Comparison of ENCODE assay signal across 10 cellular contexts in the genomic region with DNA sequence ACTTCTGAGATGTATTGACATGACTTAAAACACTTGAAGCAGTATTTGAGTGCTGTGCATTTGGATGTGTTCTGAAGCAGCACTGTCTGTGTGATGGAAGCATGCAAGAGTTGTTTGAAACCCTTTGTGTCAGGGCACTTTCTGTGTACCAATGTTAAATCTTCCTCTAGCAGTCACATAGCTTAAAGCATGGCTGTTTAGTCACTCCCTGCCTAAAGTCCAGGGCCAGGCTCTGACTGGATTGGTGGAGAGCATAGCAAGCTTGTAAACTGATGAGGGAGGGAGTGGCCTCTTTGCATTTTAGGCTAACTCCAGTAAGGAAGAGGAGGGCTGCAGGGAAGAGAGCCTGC.
DNase-seq lines count a peak whose midpoint lies in the region; ATAC-seq, FAIRE-seq and TF ChIP-seq lines count a peak whose summit lies in the region.
"Had no signal": no experiment of that assay in that cellular context is flagged by ENCODE, and none has a peak within 500 bp of the region (broad histone marks: within the 10 kb centered on the region; RNA-seq: fewer than 3 reads in every experiment).

No MANE protein-coding gene starts in this region.

- no peak overlapping the region for H3K4me3 Mint-ChIP-seq in chondrocyte (ENCODE audit: unreplicated experiment)
- H3K4me3 Mint-ChIP-seq: stimulated activated naive B cell treated with anti-CD40 and anti-IgM and Interleukin-4, amounts not matched to agents 10 μg/mL and 1 μg/mL and 100 μg/mL, for 72 hours had no signal

- no peaks in the 10 kb centered on the region for H3K9me3 ChIP-seq in lung (ENCODE audit: control insufficient read depth in 2 of 2, insufficient read depth in 1 of 2, low read length in 1 of 2)
- H3K9me3 ChIP-seq in tibial nerve: no peaks in the 10 kb centered on the region

- no peaks in the 10 kb centered on the region for H3K9me3 Mint-ChIP-seq in chondrocyte (ENCODE audit: low read depth)

- no peaks in the 10 kb centered on the region for H3K27me3 Mint-ChIP-seq in chondrocyte (ENCODE audit: low read depth)
- H3K27me3 Mint-ChIP-seq: stimulated activated naive B cell treated with anti-CD40 and anti-IgM and Interleukin-4, amounts not matched to agents 10 μg/mL and 1 μg/mL and 100 μg/mL, for 72 hours had no signal

- H3K27ac Mint-ChIP-seq in chondrocyte (ENCODE audit: unreplicated experiment): peak overlapping the region; percentile 81
- H3K27ac Mint-ChIP-seq: stimulated activated naive B cell treated with anti-CD40 and anti-IgM and Interleukin-4, amounts not matched to agents 10 μg/mL and 1 μg/mL and 100 μg/mL, for 72 hours had no signal

- H3K4me1 ChIP-seq in lung (ENCODE audit: control insufficient read depth in 2 of 2, insufficient read depth in 2 of 2, low read length in 2 of 2) (peaks cover 5 to 17% of the 10 kb centered on the region in 2 donors), tibial nerve (peaks cover 0 to 29% (median 19%) of the 10 kb centered on the region in 4 donors)

- no peak for FAIRE-seq in GM19239 (lab: Jason Lieb, UNC)

- H3K27ac ChIP-seq in lung (ENCODE audit: low read depth in 1 of 2, low read length in 1 of 2) (peak overlapping the region in 1 of 2 donors; percentile 65), tibial nerve (peak overlapping the region in 2 of 4 donors; percentile 23 to 38)

- in situ Hi-C loops in ACHN (cut with HindIII; ENCODE audit: low pct_ligation_motif_present, low pct_unique_long_range_greater_than_20kb, low sequenced_read_pairs): no loop called here

- H3K36me3 ChIP-seq in lung (ENCODE audit: control insufficient read depth in 2 of 2, insufficient read depth in 2 of 2, low read length in 2 of 2) (no peaks in the 10 kb centered on the region), tibial nerve (no peaks in the 10 kb centered on the region)

- no peak overlapping the region for H3K4me3 ChIP-seq in lung
- no peak overlapping the region for H3K4me3 ChIP-seq in tibial nerve

- TF ChIP-seq CTCF in chondrocyte (IDR thresholded peaks at IDR 0.05) (no peak), lung (IDR thresholded peaks at IDR 0.05; ENCODE audit: control extremely low read depth, extremely low read depth) (no peak), tibial nerve (IDR thresholded peaks at IDR 0.05) (no peak)

- peak; percentile 76 for DNase-seq in ACHN
- peak; percentile 35 to 43 for DNase-seq in Kasumi-1 (lab: John Stamatoyannopoulos, UW)
- DNase-seq in chondrocyte (ENCODE audit: low spot score): no peak
- no peak for DNase-seq in lung (ENCODE audit: low spot score)
- DNase-seq in GM19239 (ENCODE audit: insufficient read length, low spot score): no peak
- DNase-seq in tibial nerve (ENCODE audit: low spot score in 2 of 2): no peak
- no peak for DNase-seq in COR-L47 (lab: John Stamatoyannopoulos, UW)
- DNase-seq: Karpas-422; stimulated activated naive B cell treated with anti-CD40 and anti-IgM and Interleukin-4, amounts not matched to agents 10 μg/mL and 1 μg/mL and 100 μg/mL, for 72 hours had no signal

- H3K4me1 Mint-ChIP-seq in chondrocyte (ENCODE audit: low read depth): peaks cover 62% of the 10 kb centered on the region

- TF ChIP-seq EP300 in tibial nerve (IDR thresholded peaks at IDR 0.05): no peak

- H3K27me3 ChIP-seq in lung (ENCODE audit: control insufficient read depth, insufficient read depth) (no peaks in the 10 kb centered on the region), tibial nerve (no peaks in the 10 kb centered on the region)

- TF ChIP-seq POLR2A in tibial nerve (IDR thresholded peaks at IDR 0.05): no peak

- no peaks in the 10 kb centered on the region for H3K36me3 Mint-ChIP-seq in chondrocyte (ENCODE audit: low read depth)

- ATAC-seq in lung (ENCODE audit: insufficient read depth, low FRiP score): peak; percentile 48
- ATAC-seq in GM19035 (IDR thresholded peaks at IDR 0.05; ENCODE audit: unreplicated experiment): no peak

Comparison
In these comparisons a context has a peak if more than half of its experiments do, and no peak if none do; other contexts are left out.
1. DNase-seq: peak in ACHN (single experiment) and Kasumi-1 (2 of 2); none in chondrocyte (single experiment), lung (single experiment), GM19239 (single experiment), tibial nerve (0 of 2) and COR-L47 (single experiment).